In the genomic region with DNA sequence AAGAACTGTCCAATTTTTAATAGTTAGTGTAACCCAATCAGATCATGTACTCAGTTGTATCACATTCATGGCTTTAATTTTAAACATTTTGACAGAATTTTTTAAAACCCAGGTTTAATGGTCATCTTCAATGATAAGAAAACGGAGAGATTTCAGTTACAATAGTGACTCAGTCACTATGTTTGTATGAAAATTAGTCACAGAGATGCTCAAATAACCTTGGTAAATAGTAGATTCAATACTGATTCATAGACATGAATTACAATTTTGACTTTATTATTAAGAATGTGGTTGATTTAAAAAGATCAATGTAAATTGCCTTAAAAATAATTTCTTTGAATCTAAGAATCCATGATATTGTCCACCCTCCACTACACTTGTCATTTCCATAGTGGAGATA, we compare ENCODE assay signal across 21 cellular contexts.
DNase-seq lines count a peak whose midpoint lies in the region; FAIRE-seq and TF ChIP-seq lines count a peak whose summit lies in the region.
"Had no signal": no experiment of that assay in that cellular context is flagged by ENCODE, and none has a peak within 500 bp of the region (broad histone marks: within the 10 kb centered on the region; RNA-seq: fewer than 3 reads in every experiment).

No MANE protein-coding gene starts in this region.

- no peaks in the 10 kb centered on the region for H4K20me1 ChIP-seq in smooth muscle cell (ENCODE audit: low read depth)
- H4K20me1 ChIP-seq: BLaER1 had no signal

- DNase-seq in DMS53 (lab: John Stamatoyannopoulos, UW), result peak; percentile 0
- no peak for DNase-seq in DMS53 treated with DMSO at 0.1 percent for 48 hours (lab: John Stamatoyannopoulos, UW; ENCODE audit: unreplicated experiment)
- no peak for DNase-seq in RCC 7860 (ENCODE audit: low spot score)
- no peak for DNase-seq in smooth muscle cell (lab: John Stamatoyannopoulos, UW; ENCODE audit: unreplicated experiment)
- no peak for DNase-seq in GM12892 (ENCODE audit: insufficient read length)
- no peak for DNase-seq in NAMALWA (ENCODE audit: low spot score)
- DNase-seq: BE2C; C1 segment of cervical spinal cord; CD4-positive, alpha-beta memory T cell; CD4-positive, CD25-positive, alpha-beta regulatory T cell; CD8-positive, alpha-beta memory T cell; COR-L47; DMS79 treated with DMSO at 0.1 percent for 48 hours; GF-D8 had no signal

- peak; percentile 21 for FAIRE-seq in RCC 7860 (lab: Jason Lieb, UNC)
- no peak for FAIRE-seq in GM12892 (lab: Jason Lieb, UNC)
- FAIRE-seq: A549, G401.6, GM12891, GM18507, GM19239 had no signal

- peak overlapping the region; percentile 6 for H3K4me2 ChIP-seq in smooth muscle cell
- H3K4me2 ChIP-seq: A549, BLaER1 had no signal

- H3K9me3 ChIP-seq in smooth muscle cell (replicated peaks; ENCODE audit: low read depth), result no peaks in the 10 kb centered on the region
- H3K9me3 ChIP-seq: A549, BE2C, BLaER1 had no signal

- H3K36me3 ChIP-seq in smooth muscle cell (ENCODE audit: low read depth), result no peaks in the 10 kb centered on the region
- H3K36me3 ChIP-seq: BE2C, BLaER1 had no signal

- H3F3A ChIP-seq in smooth muscle cell (ENCODE audit: low read depth), result no peaks in the 10 kb centered on the region

- TF ChIP-seq CTCF in smooth muscle cell (IDR thresholded peaks at IDR 0.05; ENCODE audit: borderline replicate concordance, insufficient read depth, poor library complexity, severe bottlenecking), result no peak

- no peak overlapping the region for H2AFZ ChIP-seq in smooth muscle cell (ENCODE audit: low read depth)

- 84% methylated on average over 1 of the region's 1 CpG for WGBS in smooth muscle cell (ENCODE audit: low lambda C conversion rate)

- no peaks in the 10 kb centered on the region for H3K27me3 ChIP-seq in smooth muscle cell (ENCODE audit: low read depth)
- H3K27me3 ChIP-seq: BLaER1 had no signal

- H3K27ac ChIP-seq in smooth muscle cell (ENCODE audit: low read depth), result no peak overlapping the region
- H3K27ac ChIP-seq: 22Rv1, A549, BLaER1 had no signal

- H3K4me1 ChIP-seq in smooth muscle cell (ENCODE audit: low read depth), result peaks cover 7% of the 10 kb centered on the region
- H3K4me1 ChIP-seq: A549, BE2C, BLaER1 had no signal

- H3K9ac ChIP-seq in smooth muscle cell (ENCODE audit: low read depth), result no peak overlapping the region
- H3K9ac ChIP-seq: BLaER1 had no signal

- no peaks in the 10 kb centered on the region for H3K79me2 ChIP-seq in smooth muscle cell (ENCODE audit: low read depth)

- no peak for TF ChIP-seq POLR2A in GM12892 (IDR thresholded peaks at IDR 0.05; ENCODE audit: low read depth, low read length)

- no peak overlapping the region for H3K4me3 ChIP-seq in smooth muscle cell
- H3K4me3 ChIP-seq: A549, BLaER1 had no signal
